28 cellular contexts compared by ENCODE assay signal in genomic region chr1:201304126-201304525, GRCh38. TPM values are rescaled to one million over a fixed set of nuclear protein-coding genes. Genes with fewer than 3 reads are reported as not detected.
"Had no signal": no experiment of that assay in that cellular context is flagged by ENCODE, and none has a peak within 500 bp of the region (broad histone marks: within the 10 kb centered on the region; RNA-seq: fewer than 3 reads in every experiment).

No MANE protein-coding gene starts in this region.

- H3K36me3 Mint-ChIP-seq: mesothelial cell of epicardium, naive B cell had no signal

- H2AFZ ChIP-seq: hepatocyte, parathyroid adenoma had no signal

- H3K9me3 ChIP-seq: gastrocnemius medialis, psoas muscle, sigmoid colon, upper lobe of right lung had no signal

- H3K27ac ChIP-seq: brain microvascular endothelial cell, gastrocnemius medialis, hepatocyte, parathyroid adenoma, psoas muscle, sigmoid colon, upper lobe of right lung had no signal

- H3K4me1 ChIP-seq: parathyroid adenoma, psoas muscle, sigmoid colon had no signal

- H3K9ac ChIP-seq: parathyroid adenoma had no signal

- H3K27me3 ChIP-seq: hepatocyte, upper lobe of right lung had no signal

- DNase-seq: activated CD4-positive, alpha-beta memory T cell treated with anti-CD3 and anti-CD28 coated beads, Interleukin-2, amount 10 ng/mL, durations not matched to agents 7 days and 5 days; activated CD4-positive, alpha-beta T cell treated with anti-CD3 and anti-CD28 coated beads, Interleukin-2, amount 10 ng/mL, durations not matched to agents 24 days and 14 days; activated CD4-positive, CD25-positive, alpha-beta regulatory T cell treated with anti-CD3 and anti-CD28 coated beads, Interleukin-2, amount 50 U/mL, for 72 hours; activated CD8-positive, alpha-beta memory T cell treated with anti-CD3 and anti-CD28 coated beads, Interleukin-2, amount 50 U/mL, for 48 hours; activated gamma-delta T cell treated with Interleukin-2 at 50 U/mL for 16 hours; activated naive CD4-positive, alpha-beta T cell treated with anti-CD3 and anti-CD28 coated beads, Interleukin-2, amount 50 U/mL, for 16 hours; activated T-cell treated with anti-CD3 and anti-CD28 coated beads, Interleukin-2, amount 50 U/mL, for 24 hours; amniotic stem cell; brain microvascular endothelial cell; central memory CD4-positive, alpha-beta T cell; gastrocnemius medialis; glutamatergic neuron; islet precursor cell; left cardiac atrium; naive B cell; nephron progenitor cell; nucleus accumbens; psoas muscle; sigmoid colon; stimulated activated naive CD4-positive, alpha-beta T cell treated with Interleukin-2 at 50 U/mL for 16 hours; T-helper 17 cell; T1000; upper lobe of right lung had no signal

- H3K36me3 ChIP-seq: brain microvascular endothelial cell, gastrocnemius medialis, sigmoid colon, upper lobe of right lung had no signal

- H3K4me1 Mint-ChIP-seq: activated CD4-positive, alpha-beta memory T cell treated with anti-CD3 and anti-CD28 coated beads, Interleukin-2, amount 10 ng/mL, durations not matched to agents 7 days and 5 days; activated CD4-positive, alpha-beta T cell treated with anti-CD3 and anti-CD28 coated beads, Interleukin-2, amount 10 ng/mL, durations not matched to agents 24 days and 14 days; naive B cell had no signal

- H3K27ac Mint-ChIP-seq: activated CD4-positive, alpha-beta memory T cell treated with anti-CD3 and anti-CD28 coated beads, Interleukin-2, amount 10 ng/mL, durations not matched to agents 7 days and 5 days; activated CD4-positive, alpha-beta T cell treated with anti-CD3 and anti-CD28 coated beads, Interleukin-2, amount 10 ng/mL, durations not matched to agents 24 days and 14 days; activated T-cell treated with anti-CD3 and anti-CD28 coated beads, Interleukin-2, amount 50 U/mL, for 24 hours; dendritic cell treated with granulocyte-macrophage colony-stimulating factor and Interleukin-4, amounts not matched to agents 40 ng/mL and 50 ng/mL, for 4 days; mesothelial cell of epicardium; naive B cell; nephron progenitor cell; T-helper 17 cell had no signal

- H3K79me2 ChIP-seq: hepatocyte, parathyroid adenoma had no signal

- H3K4me3 Mint-ChIP-seq: activated CD4-positive, alpha-beta memory T cell treated with anti-CD3 and anti-CD28 coated beads, Interleukin-2, amount 10 ng/mL, durations not matched to agents 7 days and 5 days; activated CD4-positive, alpha-beta T cell treated with anti-CD3 and anti-CD28 coated beads, Interleukin-2, amount 10 ng/mL, durations not matched to agents 24 days and 14 days; activated T-cell treated with anti-CD3 and anti-CD28 coated beads, Interleukin-2, amount 50 U/mL, for 24 hours; dendritic cell treated with granulocyte-macrophage colony-stimulating factor and Interleukin-4, amounts not matched to agents 40 ng/mL and 50 ng/mL, for 4 days; mesothelial cell of epicardium; naive B cell; nephron progenitor cell; T-helper 17 cell had no signal

- H3K4me2 ChIP-seq: hepatocyte had no signal

- H3K9me3 Mint-ChIP-seq: activated CD4-positive, alpha-beta memory T cell treated with anti-CD3 and anti-CD28 coated beads, Interleukin-2, amount 10 ng/mL, durations not matched to agents 7 days and 5 days; activated CD4-positive, alpha-beta T cell treated with anti-CD3 and anti-CD28 coated beads, Interleukin-2, amount 10 ng/mL, durations not matched to agents 24 days and 14 days; activated T-cell treated with anti-CD3 and anti-CD28 coated beads, Interleukin-2, amount 50 U/mL, for 24 hours; dendritic cell treated with granulocyte-macrophage colony-stimulating factor and Interleukin-4, amounts not matched to agents 40 ng/mL and 50 ng/mL, for 4 days; mesothelial cell of epicardium; naive B cell; nephron progenitor cell had no signal

- H3K4me3 ChIP-seq: gastrocnemius medialis, hepatocyte, psoas muscle, sigmoid colon, upper lobe of right lung had no signal

RNA-seq across cellular contexts. Expression of gene PKP1, which starts 20.8 kb away (rescaled TPM):
- total RNA-seq: activated CD4-positive, alpha-beta memory T cell treated with anti-CD3 and anti-CD28 coated beads, Interleukin-2, amount 10 ng/mL, durations not matched to agents 7 days and 5 days; activated CD4-positive, alpha-beta T cell treated with anti-CD3 and anti-CD28 coated beads, Interleukin-2, amount 10 ng/mL, durations not matched to agents 24 days and 14 days; liver; T-helper 17 cell had no signal
